Comparison of ENCODE assay signal across 24 cellular contexts in genomic region chr2:55277310-55277709, GRCh38. TPM values are rescaled to one million over a fixed set of nuclear protein-coding genes. Genes with fewer than 3 reads are reported as not detected.
"Had no signal": no experiment of that assay in that cellular context is flagged by ENCODE, and none has a peak within 500 bp of the region (broad histone marks: within the 10 kb centered on the region; RNA-seq: fewer than 3 reads in every experiment).

No MANE protein-coding gene starts in this region.

- H3K36me3 Mint-ChIP-seq: activated CD4-positive, alpha-beta memory T cell treated with anti-CD3 and anti-CD28 coated beads for 36 hours had no signal

- H3K27ac Mint-ChIP-seq: activated CD4-positive, alpha-beta memory T cell treated with anti-CD3 and anti-CD28 coated beads for 36 hours; activated CD4-positive, alpha-beta T cell treated with anti-CD3 and anti-CD28 coated beads, Interleukin-2, amount 10 ng/mL, durations not matched to agents 7 days and 5 days; activated naive CD4-positive, alpha-beta T cell treated with anti-CD3 and anti-CD28 coated beads, Interleukin-2, amount 50 U/mL, for 72 hours; activated naive CD8-positive, alpha-beta T cell treated with anti-CD3 and anti-CD28 coated beads, Interleukin-2, amount 50 U/mL, for 24 hours; T-helper 17 cell had no signal

- H3K27me3 ChIP-seq: ascending aorta, body of pancreas, MG63 had no signal

- H3K4me3 Mint-ChIP-seq: activated CD4-positive, alpha-beta memory T cell treated with anti-CD3 and anti-CD28 coated beads for 36 hours; activated CD4-positive, alpha-beta T cell treated with anti-CD3 and anti-CD28 coated beads, Interleukin-2, amount 10 ng/mL, durations not matched to agents 7 days and 5 days; activated naive CD8-positive, alpha-beta T cell treated with anti-CD3 and anti-CD28 coated beads, Interleukin-2, amount 50 U/mL, for 24 hours; activated T-cell treated with anti-CD3 and anti-CD28 coated beads, Interleukin-2, amount 50 U/mL, for 4 hours; T-helper 17 cell had no signal

- H3K4me1 ChIP-seq: ascending aorta had no signal

- H3K4me3 ChIP-seq: ascending aorta, body of pancreas, MG63 had no signal

- H3K9me3 Mint-ChIP-seq: activated CD4-positive, alpha-beta memory T cell treated with anti-CD3 and anti-CD28 coated beads for 36 hours; activated CD4-positive, alpha-beta T cell treated with anti-CD3 and anti-CD28 coated beads, Interleukin-2, amount 10 ng/mL, durations not matched to agents 7 days and 5 days; activated naive CD4-positive, alpha-beta T cell treated with anti-CD3 and anti-CD28 coated beads, Interleukin-2, amount 50 U/mL, for 72 hours; activated naive CD8-positive, alpha-beta T cell treated with anti-CD3 and anti-CD28 coated beads, Interleukin-2, amount 50 U/mL, for 24 hours; activated T-cell treated with anti-CD3 and anti-CD28 coated beads, Interleukin-2, amount 50 U/mL, for 4 hours had no signal

- FAIRE-seq: bronchial epithelial cell, RCC 7860 had no signal

- H3K27me3 Mint-ChIP-seq: T-helper 17 cell had no signal

- H3K27ac ChIP-seq: ascending aorta, body of pancreas had no signal

- H3K9me3 ChIP-seq: ascending aorta, body of pancreas, MG63 had no signal

- H3K36me3 ChIP-seq: ascending aorta, MG63 had no signal

- ATAC-seq: activated naive CD4-positive, alpha-beta T cell treated with anti-CD3 and anti-CD28 coated beads, Interleukin-2, amount 50 U/mL, for 72 hours; activated naive CD8-positive, alpha-beta T cell treated with anti-CD3 and anti-CD28 coated beads, Interleukin-2, amount 50 U/mL, for 24 hours; activated T-cell treated with anti-CD3 and anti-CD28 coated beads, Interleukin-2, amount 50 U/mL, for 4 hours; body of pancreas; T-helper 17 cell had no signal

- DNase-seq: activated CD4-positive, alpha-beta memory T cell treated with anti-CD3 and anti-CD28 coated beads for 36 hours; activated CD4-positive, alpha-beta T cell treated with anti-CD3 and anti-CD28 coated beads, Interleukin-2, amount 10 ng/mL, durations not matched to agents 7 days and 5 days; activated CD4-positive, CD25-positive, alpha-beta regulatory T cell; activated CD8-positive, alpha-beta memory T cell treated with anti-CD3 and anti-CD28 coated beads for 24 hours; activated effector memory CD4-positive, alpha-beta T cell treated with anti-CD3 and anti-CD28 coated beads, Interleukin-2, amount 50 U/mL, for 16 hours; activated naive CD4-positive, alpha-beta T cell treated with Interleukin-2 at 50 U/mL for 16 hours; activated naive CD8-positive, alpha-beta T cell treated with anti-CD3 and anti-CD28 coated beads, Interleukin-2, amount 50 U/mL, for 24 hours; activated T-cell treated with anti-CD3 and anti-CD28 coated beads, Interleukin-2, amount 50 U/mL, for 4 hours; amniotic stem cell; body of pancreas; MG63; NCI-H1105 treated with DMSO at 0.1 percent for 48 hours; NCI-H1436 treated with DMSO at 0.1 percent for 48 hours; NCI-H187 treated with DMSO at 0.1 percent for 48 hours; NCI-H2081 treated with DMSO at 0.1 percent for 48 hours; NCI-H446; NCI-H524; SIG-M5; T-helper 17 cell; T-helper 9 cell had no signal

RNA-seq across cellular contexts. Expression of gene CLHC1, which starts 45.2 kb away (rescaled TPM):
- total RNA-seq: ascending aorta had no signal
